Comparison of ENCODE assay signal across 28 cellular contexts in the genomic region with DNA sequence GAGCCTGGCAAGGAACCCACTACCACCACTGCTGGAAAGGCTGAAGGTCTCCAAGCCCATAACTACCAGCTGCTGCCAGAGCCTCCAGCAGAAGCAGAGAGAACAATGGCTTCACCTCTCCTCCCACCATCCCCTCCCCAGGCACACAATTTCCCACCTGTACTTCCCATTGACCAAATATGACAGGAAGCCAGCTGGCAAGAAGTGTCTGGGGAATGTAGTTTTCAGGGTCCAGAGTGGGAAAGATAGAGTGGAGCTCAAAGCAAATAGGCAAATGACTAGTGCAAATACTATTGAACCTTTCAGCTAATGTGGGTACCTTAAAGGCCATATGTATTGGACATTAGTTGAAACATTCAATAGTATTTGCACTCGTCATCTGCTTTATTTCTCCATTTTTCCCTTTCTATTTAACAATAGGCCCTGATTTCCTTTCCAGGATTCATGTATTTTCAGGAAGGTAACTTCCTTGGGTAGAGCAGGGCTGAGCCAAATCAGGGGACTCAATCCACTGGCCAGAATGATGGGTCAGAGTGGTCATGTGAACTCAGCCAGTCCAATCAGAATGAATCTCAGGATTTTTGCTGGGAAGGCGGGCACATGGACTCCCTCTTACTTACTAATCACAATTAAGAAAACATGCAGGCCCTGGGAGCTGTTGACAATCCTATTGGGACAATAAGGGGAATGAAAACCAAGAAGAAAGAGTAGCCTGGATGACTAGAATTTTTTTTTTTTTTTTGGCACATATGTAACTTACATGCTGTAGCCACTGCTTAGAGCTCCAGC.
"Had no signal": no experiment of that assay in that cellular context is flagged by ENCODE, and none has a peak within 500 bp of the region (broad histone marks: within the 10 kb centered on the region; RNA-seq: fewer than 3 reads in every experiment).

No MANE protein-coding gene starts in this region.

- H3K27ac Mint-ChIP-seq: memory B cell; mesothelial cell of epicardium; natural killer cell; stimulated activated memory B cell treated with anti-CD40 and anti-IgM and Interleukin-4, amounts not matched to agents 10 μg/mL and 1 μg/mL and 100 μg/mL, for 72 hours; stimulated activated naive CD8-positive, alpha-beta T cell treated with anti-CD3 and anti-CD28 coated beads, Interleukin-15, Interleukin-2, amounts not matched to agents 100 ng/mL and 50 ng/mL, for 24 hours had no signal

- H3K36me3 ChIP-seq: esophagus squamous epithelium, gastroesophageal sphincter, left ventricle myocardium inferior, lower lobe of right lung, pancreas, spleen, thoracic aorta, transverse colon had no signal

- FAIRE-seq: endometrium, kidney, pancreas had no signal

- H3K9me3 Mint-ChIP-seq: memory B cell; natural killer cell; stimulated activated memory B cell treated with anti-CD40 and anti-IgM and Interleukin-4, amounts not matched to agents 10 μg/mL and 1 μg/mL and 100 μg/mL, for 72 hours; stimulated activated naive CD8-positive, alpha-beta T cell treated with anti-CD3 and anti-CD28 coated beads, Interleukin-15, Interleukin-2, amounts not matched to agents 100 ng/mL and 50 ng/mL, for 24 hours had no signal

- H3K27ac ChIP-seq: epithelial cell of prostate, esophagus squamous epithelium, gastroesophageal sphincter, left ventricle myocardium inferior, lower lobe of right lung, pancreas, psoas muscle, spleen, thoracic aorta, transverse colon had no signal

- ATAC-seq: gastroesophageal sphincter; left cardiac atrium; lower lobe of right lung; natural killer cell; pancreas; psoas muscle; sciatic nerve; stimulated activated memory B cell treated with anti-CD40 and anti-IgM and Interleukin-4, amounts not matched to agents 10 μg/mL and 1 μg/mL and 100 μg/mL, for 72 hours had no signal

- H3K27me3 Mint-ChIP-seq: memory B cell; stimulated activated naive CD8-positive, alpha-beta T cell treated with anti-CD3 and anti-CD28 coated beads, Interleukin-15, Interleukin-2, amounts not matched to agents 100 ng/mL and 50 ng/mL, for 24 hours had no signal

- H3K4me1 ChIP-seq: pancreas, psoas muscle, transverse colon had no signal

- H3K4me3 Mint-ChIP-seq: memory B cell; mesothelial cell of epicardium; natural killer cell; neural crest cell; stimulated activated memory B cell treated with anti-CD40 and anti-IgM and Interleukin-4, amounts not matched to agents 10 μg/mL and 1 μg/mL and 100 μg/mL, for 72 hours; stimulated activated naive CD8-positive, alpha-beta T cell treated with anti-CD3 and anti-CD28 coated beads, Interleukin-15, Interleukin-2, amounts not matched to agents 100 ng/mL and 50 ng/mL, for 24 hours had no signal

- H3K36me3 Mint-ChIP-seq: memory B cell; natural killer cell; stimulated activated memory B cell treated with anti-CD40 and anti-IgM and Interleukin-4, amounts not matched to agents 10 μg/mL and 1 μg/mL and 100 μg/mL, for 72 hours had no signal

- DNase-seq: effector memory CD4-positive, alpha-beta T cell; esophagus squamous epithelium; foreskin fibroblast; glutamatergic neuron; kidney; left cardiac atrium; left ventricle myocardium inferior; lower lobe of right lung; natural killer cell; nucleus accumbens; pancreas; psoas muscle; retina; spleen; stimulated activated CD4-positive, alpha-beta T cell treated with anti-CD3 and anti-CD28 coated beads, Interleukin-15, amount 100 ng/mL, for 24 hours; stimulated activated CD4-positive, alpha-beta T cell treated with anti-CD3 and anti-CD28 coated beads, Interleukin-1b, Interleukin-23, amount 100 ng/mL, for 48 hours; stimulated activated CD4-positive, alpha-beta T cell treated with anti-CD3 and anti-CD28 coated beads, Interleukin-4, amount 100 ng/mL, for 24 hours; transverse colon had no signal

- H3K9me3 ChIP-seq: esophagus squamous epithelium, gastroesophageal sphincter, left ventricle myocardium inferior, lower lobe of right lung, pancreas, psoas muscle, spleen, thoracic aorta, transverse colon had no signal

- H3K4me3 ChIP-seq: esophagus squamous epithelium, gastroesophageal sphincter, left ventricle myocardium inferior, lower lobe of right lung, pancreas, psoas muscle, spleen, thoracic aorta, transverse colon had no signal

- H3K27me3 ChIP-seq: gastroesophageal sphincter, pancreas, spleen, transverse colon had no signal

- H3K4me1 Mint-ChIP-seq: mesothelial cell of epicardium; natural killer cell; stimulated activated memory B cell treated with anti-CD40 and anti-IgM and Interleukin-4, amounts not matched to agents 10 μg/mL and 1 μg/mL and 100 μg/mL, for 72 hours had no signal
